8 cellular contexts compared by ENCODE assay signal in the genomic region with DNA sequence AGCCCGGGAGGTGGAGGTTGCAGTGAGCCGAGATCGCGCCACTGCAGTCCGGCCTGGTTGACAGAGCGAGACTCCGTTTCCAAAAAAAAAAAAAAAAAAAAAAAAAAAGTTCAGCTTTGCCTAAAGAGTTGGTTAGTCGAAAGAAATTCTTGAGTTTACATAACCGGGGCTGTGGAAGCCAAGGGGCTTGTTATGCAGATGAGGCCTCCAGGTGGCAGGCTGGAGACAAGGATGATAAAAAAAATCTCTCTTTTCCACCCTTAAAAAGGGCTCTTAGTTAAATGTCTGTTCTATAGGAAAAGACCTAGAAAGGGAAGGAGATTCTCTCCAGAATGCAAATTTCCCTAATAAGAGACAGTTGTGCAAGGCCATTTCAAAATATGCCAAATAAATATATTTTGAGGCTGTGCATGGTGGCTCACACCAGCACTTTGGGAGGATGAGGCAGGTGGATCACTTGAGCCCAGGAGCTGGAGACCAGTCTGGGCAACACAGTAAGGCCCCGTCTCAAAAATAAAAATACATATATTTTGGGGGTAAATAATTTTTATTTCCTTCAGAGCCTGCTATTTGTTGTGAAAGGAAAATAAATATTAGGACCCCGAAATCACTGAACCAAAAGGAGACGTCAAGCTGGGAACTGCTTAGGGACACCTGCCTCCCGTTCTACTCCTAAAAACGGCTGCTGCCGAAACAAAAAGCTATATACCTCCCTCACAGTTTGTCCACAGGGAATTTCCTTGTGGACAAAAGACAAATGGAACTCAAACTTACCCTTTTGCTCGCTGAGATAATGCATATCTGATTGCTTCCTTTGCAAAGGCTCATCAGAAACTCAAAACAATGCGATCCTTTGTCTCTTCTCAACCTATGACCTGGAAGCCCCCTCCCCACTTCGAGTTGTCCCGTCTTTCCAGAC. TPM values are rescaled to one million over a fixed set of nuclear protein-coding genes. Genes with fewer than 3 reads are reported as not detected.
DNase-seq lines count a peak whose midpoint lies in the region; ATAC-seq and TF ChIP-seq lines count a peak whose summit lies in the region.

No MANE protein-coding gene starts in this region.

- no peak overlapping the region for H3K4me2 ChIP-seq in DND-41 (ENCODE audit: insufficient read depth, low read length)

- H3K36me3 ChIP-seq in DND-41 (ENCODE audit: insufficient read depth, low read length) (no peaks in the 10 kb centered on the region), left lung (peaks cover 0 to 4% of the 10 kb centered on the region in 2 donors), suprapubic skin (no peaks in the 10 kb centered on the region)

- intact Hi-C loops in left lung (cut with DNase I), result no loop called here

- peaks cover 4 to 6% of the 10 kb centered on the region in 2 donors for H3K27me3 Mint-ChIP-seq in T-cell

- H3K4me1 Mint-ChIP-seq in T-cell, result peaks cover 42 to 71% (median 61%) of the 10 kb centered on the region in 3 donors

- H3K4me3 ChIP-seq in DND-41 (ENCODE audit: low read depth in 1 of 2, low read length in 2 of 2) (no peak overlapping the region), choroid plexus epithelial cell (ENCODE audit: low read depth, low read length) (no peak overlapping the region), left lung (no peak overlapping the region), suprapubic skin (no peak overlapping the region)

- TF ChIP-seq CTCF in DND-41 (IDR thresholded peaks at IDR 0.05; ENCODE audit: borderline replicate concordance, extremely low read depth, low read length, poor library complexity, severe bottlenecking) (peak; percentile 83), choroid plexus epithelial cell (conservative IDR thresholded peaks at IDR 0.05; ENCODE audit: low read depth, low read length) (peak; percentile 78), left lung (IDR thresholded peaks at IDR 0.05) (peak; percentile 65 to 72), suprapubic skin (IDR thresholded peaks at IDR 0.05) (peak; percentile 33 to 46)

- H3K4me1 ChIP-seq in DND-41 (ENCODE audit: insufficient read depth, low read length) (peaks cover 25% of the 10 kb centered on the region), left lung (peaks cover 0 to 50% of the 10 kb centered on the region in 2 donors), suprapubic skin (peaks cover 35% of the 10 kb centered on the region)

- H3K79me2 ChIP-seq in DND-41 (ENCODE audit: insufficient read depth, low read length), result peaks cover 6% of the 10 kb centered on the region

- no peaks in the 10 kb centered on the region for H4K20me1 ChIP-seq in DND-41 (ENCODE audit: insufficient read depth, low read length)

- H3K9me3 ChIP-seq in DND-41 (ENCODE audit: insufficient read depth, low read length, severe bottlenecking) (no peaks in the 10 kb centered on the region), left lung (no peaks in the 10 kb centered on the region), suprapubic skin (no peaks in the 10 kb centered on the region)

- no peak overlapping the region for H2AFZ ChIP-seq in DND-41 (ENCODE audit: low read depth, low read length)

- H3K9me3 Mint-ChIP-seq in T-cell, result no peaks in the 10 kb centered on the region

- POLR2A ChIA-PET in T-cell (lab: Charles Lee), result interaction anchor here (0.6 kb wide), 2 partner anchors 17 to 46 kb away, joined by 3 to 5 read pairs; no protein-coding TSS in a partner anchor

- ATAC-seq in DND-41 (ENCODE audit: insufficient read depth, low read depth) (peak; percentile 44), T-cell (replicated peaks in 1 of 4) (peak; percentile 21 to 36 (median 32)), left lung (peak; percentile 44), GM18870 (IDR thresholded peaks at IDR 0.05; ENCODE audit: unreplicated experiment) (no peak)

- WGBS in suprapubic skin, result 37% methylated on average over 19 of the region's 19 CpGs

- no peaks in the 10 kb centered on the region for H3K36me3 Mint-ChIP-seq in T-cell

- CTCF ChIA-PET in T-cell (lab: Charles Lee), result interaction anchor here in 1 of 2 donors (0.7 to 1.2 kb wide), 7 partner anchors 15 to 146 kb away, joined by 3 to 6 read pairs (median 4); no protein-coding TSS in a partner anchor

- H3K4me3 Mint-ChIP-seq in T-cell, result no peak overlapping the region

- no peak for TF ChIP-seq EP300 in suprapubic skin (IDR thresholded peaks at IDR 0.05)

- no peak overlapping the region for H3K9ac ChIP-seq in DND-41 (ENCODE audit: low read depth, low read length)

- DNase-seq in DND-41 (peak; percentile 72), HUDEP-2 (lab: John Stamatoyannopoulos, UW; ENCODE audit: unreplicated experiment in 76 of 76) (peak in 47 of 76 experiments; percentile 6 to 63 (median 32)), T-cell (peak in 29 of 34 experiments; percentile 48 to 73 (median 62)), choroid plexus epithelial cell (ENCODE audit: low read depth) (peak; percentile 90), left lung (peak; percentile 55 to 63), suprapubic skin (ENCODE audit: low spot score in 2 of 2) (no peak), GM19238 (ENCODE audit: insufficient read length, low spot score) (no peak)

- H3K27ac ChIP-seq in DND-41 (ENCODE audit: low read length) (no peak overlapping the region), left lung (no peak overlapping the region), suprapubic skin (no peak overlapping the region)

- H3K27me3 ChIP-seq in DND-41 (ENCODE audit: insufficient read depth, low read length, poor library complexity), result peaks cover 3% of the 10 kb centered on the region
- peaks cover 2 to 11% of the 10 kb centered on the region in 2 donors for H3K27me3 ChIP-seq in left lung
- H3K27me3 ChIP-seq in suprapubic skin, result no peaks in the 10 kb centered on the region

- no peak for TF ChIP-seq POLR2A in suprapubic skin (IDR thresholded peaks at IDR 0.05)

- peak overlapping the region; percentile 78 to 99 for H3K27ac Mint-ChIP-seq in T-cell

RNA-seq across cellular contexts. Expression of a gene that starts 2.4 kb away (rescaled TPM):
- total RNA-seq in T-cell (100 to 1,000 TPM; 276 to 654 (median 359) TPM), left lung (100 to 1,000 TPM; 398 to 886 TPM), suprapubic skin (10 to 100 TPM; 25.6 to 84.1 (median 45.1) TPM)

RNA-seq across cellular contexts. Expression of a gene that starts 5.8 kb away (rescaled TPM):
- not detected for total RNA-seq in T-cell
- not detected for total RNA-seq in left lung
- total RNA-seq in suprapubic skin, result not detected

RNA-seq across cellular contexts. Expression of a gene that starts 8.7 kb away (rescaled TPM):
- 100 to 1,000 TPM; 201 to 427 (median 243) TPM for total RNA-seq in T-cell
- total RNA-seq in left lung, result 100 to 1,000 TPM in 1 of 2 donors, 10 to 100 TPM in 1; 98.7 to 149 TPM
- 100 to 1,000 TPM in 1 of 4 donors, 10 to 100 TPM in 3; 50.7 to 128 (median 67.6) TPM for total RNA-seq in suprapubic skin

RNA-seq across cellular contexts. Expression of a gene that starts 15.5 kb away (rescaled TPM):
- total RNA-seq in T-cell, result 10 to 100 TPM in 4 of 5 donors, 1 to 10 TPM in 1; 2.1 to 35.5 (median 17.6) TPM
- 1,000 to 10,000 TPM in 1 of 2 donors, 100 to 1,000 TPM in 1; 724 to 1,115 TPM for total RNA-seq in left lung
- 100 to 1,000 TPM in 2 of 4 donors, 10 to 100 TPM in 2; 69.6 to 160 (median 110) TPM for total RNA-seq in suprapubic skin

RNA-seq across cellular contexts. Expression of a gene that starts 16.2 kb away (rescaled TPM):
- 100 to 1,000 TPM; 252 to 818 (median 459) TPM for total RNA-seq in T-cell
- 10 to 100 TPM; 47.7 to 75.3 TPM for total RNA-seq in left lung
- 10 to 100 TPM in 2 of 4 donors, 1 to 10 TPM in 2; 3.5 to 22.0 (median 8.1) TPM for total RNA-seq in suprapubic skin

Comparison
In these comparisons a context has a peak if more than half of its experiments do, and no peak if none do; other contexts are left out.
1. DNase-seq: peak in DND-41 (single experiment), HUDEP-2 (47 of 76), T-cell (29 of 34), choroid plexus epithelial cell (single experiment) and left lung (2 of 2); none in suprapubic skin (0 of 2) and GM19238 (single experiment).
2. Peak in every context shown above with its lines, with median percentiles within 50 percentile points of each other: CTCF ChIP-seq.